Comparison of ENCODE assay signal across 8 cellular contexts in genomic region chr9:107282268-107282667, GRCh38. TPM values are rescaled to one million over a fixed set of nuclear protein-coding genes. Genes with fewer than 3 reads are reported as not detected.
DNase-seq lines count a peak whose midpoint lies in the region; ATAC-seq lines count a peak whose summit lies in the region.

No MANE protein-coding gene starts in this region.

- no peaks in the 10 kb centered on the region for H3K27me3 Mint-ChIP-seq in activated CD4-positive, alpha-beta T cell treated with anti-CD3 and anti-CD28 coated beads, Interleukin-2, amount 10 ng/mL, durations not matched to agents 24 days and 14 days
- no peaks in the 10 kb centered on the region for H3K27me3 Mint-ChIP-seq in naive B cell

- peak overlapping the region; percentile 96 for H3K27ac Mint-ChIP-seq in activated CD4-positive, alpha-beta T cell treated with anti-CD3 and anti-CD28 coated beads, Interleukin-2, amount 10 ng/mL, durations not matched to agents 24 days and 14 days
- peak overlapping the region; percentile 79 to 97 (median 94) for H3K27ac Mint-ChIP-seq in naive B cell

- peaks cover 41% of the 10 kb centered on the region for H3K4me1 Mint-ChIP-seq in activated CD4-positive, alpha-beta T cell treated with anti-CD3 and anti-CD28 coated beads, Interleukin-2, amount 10 ng/mL, durations not matched to agents 24 days and 14 days
- H3K4me1 Mint-ChIP-seq in naive B cell: peaks cover 31 to 54% (median 53%) of the 10 kb centered on the region in 3 donors

- H3K36me3 Mint-ChIP-seq in activated CD4-positive, alpha-beta T cell treated with anti-CD3 and anti-CD28 coated beads, Interleukin-2, amount 10 ng/mL, durations not matched to agents 24 days and 14 days (ENCODE audit: low read depth): peaks cover 12% of the 10 kb centered on the region
- no peaks in the 10 kb centered on the region for H3K36me3 Mint-ChIP-seq in naive B cell

- no peak for ATAC-seq in naive B cell (ENCODE audit: low read depth in 2 of 2)

- no peak for DNase-seq in activated CD4-positive, alpha-beta T cell treated with anti-CD3 and anti-CD28 coated beads, Interleukin-2, amount 10 ng/mL, durations not matched to agents 24 days and 14 days
- no peak for DNase-seq in activated CD4-positive, alpha-beta T cell treated with anti-CD3 and anti-CD28 coated beads, Interleukin-2, amount 50 U/mL, for 48 hours
- DNase-seq in Kasumi-1 (lab: John Stamatoyannopoulos, UW): peak; percentile 22 to 29
- DNase-seq in central memory CD4-positive, alpha-beta T cell: peak; percentile 3
- DNase-seq in naive B cell: no peak
- DNase-seq in NCI-H2196 (lab: John Stamatoyannopoulos, UW; ENCODE audit: unreplicated experiment): no peak
- no peak for DNase-seq in NCI-H2171 treated with DMSO at 0.1 percent for 48 hours (lab: John Stamatoyannopoulos, UW)
- DNase-seq in NCI-H748 treated with DMSO at 0.1 percent for 48 hours (lab: John Stamatoyannopoulos, UW): no peak

- intact Hi-C loops in activated CD4-positive, alpha-beta T cell treated with anti-CD3 and anti-CD28 coated beads, Interleukin-2, amount 10 ng/mL, durations not matched to agents 24 days and 14 days (cut with micrococcal nuclease): loop anchor here (1.0 to 10.0 kb wide), 6 partner anchors 39 to 1587 kb away; partner anchors contain the start of gene TMEM38B

- H3K9me3 Mint-ChIP-seq in activated CD4-positive, alpha-beta T cell treated with anti-CD3 and anti-CD28 coated beads, Interleukin-2, amount 10 ng/mL, durations not matched to agents 24 days and 14 days: no peaks in the 10 kb centered on the region
- H3K9me3 Mint-ChIP-seq in naive B cell: no peaks in the 10 kb centered on the region

- peak overlapping the region; percentile 98 for H3K4me3 Mint-ChIP-seq in activated CD4-positive, alpha-beta T cell treated with anti-CD3 and anti-CD28 coated beads, Interleukin-2, amount 10 ng/mL, durations not matched to agents 24 days and 14 days
- peak overlapping the region; percentile 86 to 99 (median 98) for H3K4me3 Mint-ChIP-seq in naive B cell

RNA-seq across cellular contexts. Expression of gene RAD23B, which starts 0.8 kb away (rescaled TPM):
- total RNA-seq in activated CD4-positive, alpha-beta T cell treated with anti-CD3 and anti-CD28 coated beads, Interleukin-2, amount 10 ng/mL, durations not matched to agents 24 days and 14 days: 148 and 150 TPM in 2 replicates
- 10 to 100 TPM; 11.7 to 33.6 (median 25.2) TPM for polyA plus RNA-seq in naive B cell (ENCODE audit: low read depth in 6 of 6)

Comparison
In these comparisons a context has a peak if more than half of its experiments do, and no peak if none do; other contexts are left out.
1. DNase-seq: peak in Kasumi-1 (2 of 2) and central memory CD4-positive, alpha-beta T cell (single experiment); none in activated CD4-positive, alpha-beta T cell treated with anti-CD3 and anti-CD28 coated beads, Interleukin-2, amount 10 ng/mL, durations not matched to agents 24 days and 14 days (single experiment), activated CD4-positive, alpha-beta T cell treated with anti-CD3 and anti-CD28 coated beads, Interleukin-2, amount 50 U/mL, for 48 hours (0 of 2), naive B cell (single experiment), NCI-H2196 (single experiment), NCI-H2171 treated with DMSO at 0.1 percent for 48 hours (single experiment) and NCI-H748 treated with DMSO at 0.1 percent for 48 hours (single experiment).